8 cellular contexts compared by ENCODE assay signal in the genomic region with DNA sequence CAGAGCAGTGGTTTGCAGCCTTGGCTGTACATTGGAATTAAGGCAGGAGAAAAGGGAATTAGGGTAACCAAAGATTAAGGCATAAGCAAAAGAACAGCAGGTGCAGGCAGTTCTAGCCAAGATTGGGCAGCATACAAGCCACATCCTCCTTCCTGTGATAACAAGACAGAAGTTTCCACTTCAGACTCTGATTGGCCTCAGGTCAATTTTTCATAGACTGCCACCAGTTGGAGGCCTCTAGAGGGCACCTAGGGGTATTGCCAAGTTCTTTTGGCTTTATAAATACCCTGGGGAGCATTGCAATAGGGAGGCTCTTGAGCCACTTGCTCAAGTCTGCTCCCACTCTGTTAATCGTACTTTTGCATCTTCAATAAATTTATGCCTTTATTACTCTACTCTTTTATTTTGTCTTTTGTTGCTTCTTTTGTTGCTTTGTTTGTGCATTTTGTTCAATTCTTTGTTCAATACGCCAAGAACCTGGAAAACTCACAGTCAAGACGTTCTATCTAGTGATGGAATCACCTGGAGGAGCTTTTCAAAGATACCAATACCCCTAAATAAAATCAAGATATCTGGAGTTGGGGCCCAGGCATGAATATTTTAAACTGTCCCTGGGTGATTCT. TPM values are rescaled to one million over a fixed set of nuclear protein-coding genes. Genes with fewer than 3 reads are reported as not detected.
DNase-seq lines count a peak whose midpoint lies in the region; ATAC-seq and TF ChIP-seq lines count a peak whose summit lies in the region.

No MANE protein-coding gene starts in this region.

- peak; percentile 75 for ATAC-seq in GM21786 (IDR thresholded peaks at IDR 0.05; ENCODE audit: unreplicated experiment)
- peak; percentile 35 to 88 for ATAC-seq in naive thymus-derived CD8-positive, alpha-beta T cell

- no peak overlapping the region for H3K4me3 ChIP-seq in WI38 (ENCODE audit: low read depth, low read length)
- H3K4me3 ChIP-seq in cardiac fibroblast (replicated peaks in 1 of 2; ENCODE audit: low read depth in 2 of 2, low read length in 2 of 2): no peak overlapping the region

- peaks cover 0 to 23% (median 13%) of the 10 kb centered on the region in 4 donors for H3K4me1 Mint-ChIP-seq in naive thymus-derived CD8-positive, alpha-beta T cell

- POLR2A ChIA-PET in naive thymus-derived CD8-positive, alpha-beta T cell (lab: Charles Lee): no interaction called here

- peak; percentile 18 for DNase-seq in ELF-1 (ENCODE audit: low read depth, low spot score)
- peak; percentile 58 for DNase-seq in NCI-H1048 (lab: John Stamatoyannopoulos, UW)
- DNase-seq in cardiac fibroblast (ENCODE audit: low read depth in 2 of 2): peak; percentile 38 to 40
- peak in 9 of 10 donors; percentile 7 to 82 (median 63) for DNase-seq in naive thymus-derived CD8-positive, alpha-beta T cell
- no peak for DNase-seq in NCI-H146 treated with DMSO at 0.1 percent for 48 hours (lab: John Stamatoyannopoulos, UW; ENCODE audit: unreplicated experiment)
- no peak for DNase-seq in NCI-H1436 (lab: John Stamatoyannopoulos, UW)

- H3K36me3 Mint-ChIP-seq in naive thymus-derived CD8-positive, alpha-beta T cell: no peaks in the 10 kb centered on the region

- H3K4me3 Mint-ChIP-seq in naive thymus-derived CD8-positive, alpha-beta T cell: peak overlapping the region in 1 of 10 donors; percentile 62

- peak overlapping the region in 5 of 10 donors; percentile 12 to 74 (median 61) for H3K27ac Mint-ChIP-seq in naive thymus-derived CD8-positive, alpha-beta T cell

- peaks cover 0 to 2% (median 0%) of the 10 kb centered on the region in 5 donors for H3K27me3 Mint-ChIP-seq in naive thymus-derived CD8-positive, alpha-beta T cell

- H3K9me3 Mint-ChIP-seq in naive thymus-derived CD8-positive, alpha-beta T cell: peaks cover 0 to 2% (median 0%) of the 10 kb centered on the region in 9 donors

- TF ChIP-seq CTCF in WI38 (IDR thresholded peaks at IDR 0.05; ENCODE audit: low read depth, low read length) (0 out of 2 replicates have a peak, but pooled peaks have one; percentile 4), cardiac fibroblast (IDR thresholded peaks at IDR 0.05; ENCODE audit: low read depth, low read length) (peak; percentile 18)

RNA-seq across cellular contexts. Expression of gene FMN1, which starts 32.2 kb away (rescaled TPM):
- under 1 TPM; 0.19 to 0.21 TPM for total RNA-seq in naive thymus-derived CD8-positive, alpha-beta T cell
- under 1 TPM in 1 of 3 donors, not detected in 2; 0.42 TPM for polyA plus RNA-seq in naive thymus-derived CD8-positive, alpha-beta T cell

Comparison
In these comparisons a context has a peak if more than half of its experiments do, and no peak if none do; other contexts are left out.
1. DNase-seq: peak in ELF-1 (single experiment), NCI-H1048 (single experiment), cardiac fibroblast (2 of 2) and naive thymus-derived CD8-positive, alpha-beta T cell (9 of 10); none in NCI-H146 treated with DMSO at 0.1 percent for 48 hours (single experiment) and NCI-H1436 (single experiment).